ENCODE assay signal across 23 cellular contexts in the genomic region with DNA sequence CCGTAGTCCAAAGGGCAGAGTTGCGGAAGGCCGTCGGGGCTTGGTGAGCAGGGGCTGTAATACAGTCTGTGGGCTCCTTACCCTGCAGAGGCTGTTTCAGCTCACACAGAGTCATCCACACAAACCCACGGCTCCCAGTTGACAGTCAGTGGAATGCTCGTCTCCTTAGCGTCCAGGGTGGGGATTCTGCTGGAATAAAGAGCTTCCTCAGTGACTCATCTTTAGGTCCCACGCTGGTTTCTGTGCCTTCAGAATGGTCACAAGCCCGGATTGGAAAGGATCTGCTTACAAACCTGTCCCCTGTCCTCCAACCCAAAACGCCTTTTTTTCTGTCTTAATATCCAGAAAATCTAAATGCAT.
DNase-seq lines count a peak whose midpoint lies in the region; ATAC-seq lines count a peak whose summit lies in the region.
"Had no signal": no experiment of that assay in that cellular context is flagged by ENCODE, and none has a peak within 500 bp of the region (broad histone marks: within the 10 kb centered on the region; RNA-seq: fewer than 3 reads in every experiment).

No MANE protein-coding gene starts in this region.

- H3K18ac ChIP-seq in trophoblast cell (ENCODE audit: low read length) = peak overlapping the region; percentile 67

- peak overlapping the region; percentile 38 for H3K14ac ChIP-seq in trophoblast cell (ENCODE audit: low read length)

- peak overlapping the region; percentile 42 for H3K27ac ChIP-seq in trophoblast cell (ENCODE audit: low read depth, low read length)
- H3K27ac ChIP-seq: BLaER1 treated with 17β-estradiol and CSF1 and Interleukin-3, amounts not matched to agents 10 nM and 100 nM; cardiac muscle cell; RWPE1; upper lobe of right lung had no signal

- WGBS in trophoblast cell (ENCODE audit: extremely low coverage, insufficient coverage, insufficient read length) = no CpG with 5 or more reads among the region's 10 CpGs

- H3K36me3 ChIP-seq in trophoblast cell (ENCODE audit: control insufficient read depth in 1 of 2, insufficient read depth in 2 of 2, low read length in 2 of 2) = peaks cover 32 to 53% of the 10 kb centered on the region in 2 experiments
- H3K36me3 ChIP-seq: cardiac muscle cell, upper lobe of right lung had no signal

- H3K79me1 ChIP-seq in trophoblast cell (ENCODE audit: low read length) = peaks cover 55% of the 10 kb centered on the region

- no peak overlapping the region for H2AFZ ChIP-seq in trophoblast cell (ENCODE audit: insufficient read depth, low read length, poor library complexity)

- peak overlapping the region; percentile 79 for H4K91ac ChIP-seq in trophoblast cell (ENCODE audit: low read depth, low read length)

- no peaks in the 10 kb centered on the region for H3K27me3 ChIP-seq in trophoblast cell (ENCODE audit: insufficient read depth, low read length)
- H3K27me3 ChIP-seq: BLaER1 treated with 17β-estradiol and CSF1 and Interleukin-3, amounts not matched to agents 10 nM and 100 nM; cardiac muscle cell; stomach; upper lobe of right lung had no signal

- no peak overlapping the region for H3K23ac ChIP-seq in trophoblast cell (ENCODE audit: low read length)

- peaks cover 20 to 21% of the 10 kb centered on the region in 2 experiments for H3K4me1 ChIP-seq in trophoblast cell (ENCODE audit: control insufficient read depth in 1 of 2, insufficient read depth in 2 of 2, low read length in 2 of 2)
- H3K4me1 ChIP-seq: BLaER1 treated with 17β-estradiol and CSF1 and Interleukin-3, amounts not matched to agents 10 nM and 100 nM; upper lobe of right lung had no signal

- peak; percentile 84 for DNase-seq in EH (ENCODE audit: low read depth)
- DNase-seq in RPMI7951 (ENCODE audit: low read depth) = peak; percentile 63
- DNase-seq in left ventricle myocardium superior = no peak
- peak; percentile 55 to 66 for DNase-seq in trophoblast cell
- DNase-seq in GOT3 (lab: John Stamatoyannopoulos, UW) = no peak
- DNase-seq in middle frontal gyrus (ENCODE audit: extremely low spot score, low spot score) = no peak
- DNase-seq: activated CD4-positive, alpha-beta T cell treated with anti-CD3 and anti-CD28 coated beads for 36 hours; GDM1; HCEC 1CT; naive thymus-derived CD8-positive, alpha-beta T cell; NCI-H2029 treated with DMSO at 0.1 percent for 48 hours; stimulated activated CD4-positive, alpha-beta T cell treated with anti-CD3 and anti-CD28 coated beads, Interleukin-4, amount 100 ng/mL, for 24 hours; stomach; SW 1271; upper lobe of right lung had no signal

- H2BK12ac ChIP-seq in trophoblast cell (ENCODE audit: low read length) = no peak overlapping the region

- H3K4me3 ChIP-seq in trophoblast cell (ENCODE audit: low read depth, low read length) = no peak overlapping the region
- H3K4me3 ChIP-seq: BLaER1 treated with 17β-estradiol and CSF1 and Interleukin-3, amounts not matched to agents 10 nM and 100 nM; cardiac muscle cell; GM12878; K562; lung; stomach; upper lobe of right lung had no signal

- H2BK5ac ChIP-seq in trophoblast cell (ENCODE audit: low read depth, low read length, poor library complexity) = peak overlapping the region; percentile 17

- H3K9ac ChIP-seq in trophoblast cell (ENCODE audit: low read length) = no peak overlapping the region
- H3K9ac ChIP-seq: BLaER1 treated with 17β-estradiol and CSF1 and Interleukin-3, amounts not matched to agents 10 nM and 100 nM had no signal

- no peak overlapping the region for H3K4me2 ChIP-seq in trophoblast cell (ENCODE audit: low read length)
- H3K4me2 ChIP-seq: BLaER1 treated with 17β-estradiol and CSF1 and Interleukin-3, amounts not matched to agents 10 nM and 100 nM had no signal

- peak overlapping the region; percentile 8 for H2BK120ac ChIP-seq in trophoblast cell (ENCODE audit: insufficient read depth, low read length, poor library complexity)

- H3K79me2 ChIP-seq in trophoblast cell (ENCODE audit: control insufficient read depth, insufficient read depth, low read length, poor library complexity) = peaks cover 4% of the 10 kb centered on the region

- H3K9me3 ChIP-seq in trophoblast cell (ENCODE audit: insufficient read depth, low read depth, low read length) = peaks cover 2% of the 10 kb centered on the region
- H3K9me3 ChIP-seq: BLaER1 treated with 17β-estradiol and CSF1 and Interleukin-3, amounts not matched to agents 10 nM and 100 nM; stomach; upper lobe of right lung had no signal

- H4K8ac ChIP-seq in trophoblast cell (ENCODE audit: low read depth, low read length) = peak overlapping the region; percentile 51

- peak; percentile 6 for ATAC-seq in left ventricle myocardium superior
- no peak for ATAC-seq in HG03159 (IDR thresholded peaks at IDR 0.05; ENCODE audit: unreplicated experiment)
- no peak for ATAC-seq in HG02571 (IDR thresholded peaks at IDR 0.05; ENCODE audit: unreplicated experiment)
- ATAC-seq: activated CD4-positive, alpha-beta T cell treated with anti-CD3 and anti-CD28 coated beads for 36 hours; GM12878; K562; naive thymus-derived CD8-positive, alpha-beta T cell; upper lobe of right lung had no signal

- H2AK5ac ChIP-seq in trophoblast cell (ENCODE audit: low read length) = no peak overlapping the region

- H4K12ac ChIP-seq in trophoblast cell (ENCODE audit: low read depth, low read length) = no peak overlapping the region

- H3K4ac ChIP-seq in trophoblast cell (ENCODE audit: low read depth, low read length) = no peak overlapping the region

- intact Hi-C loops in left ventricle myocardium superior (cut with micrococcal nuclease) = loop anchor here (10.0 kb wide), 1 partner anchor 204 kb away; a partner anchor contains a TSS

Comparison
In these comparisons a context has a peak if more than half of its experiments do, and no peak if none do; other contexts are left out.
1. DNase-seq: peak in EH (single experiment), RPMI7951 (single experiment) and trophoblast cell (2 of 2); none in left ventricle myocardium superior (single experiment), GOT3 (single experiment) and middle frontal gyrus (single experiment).